In the genomic region with DNA sequence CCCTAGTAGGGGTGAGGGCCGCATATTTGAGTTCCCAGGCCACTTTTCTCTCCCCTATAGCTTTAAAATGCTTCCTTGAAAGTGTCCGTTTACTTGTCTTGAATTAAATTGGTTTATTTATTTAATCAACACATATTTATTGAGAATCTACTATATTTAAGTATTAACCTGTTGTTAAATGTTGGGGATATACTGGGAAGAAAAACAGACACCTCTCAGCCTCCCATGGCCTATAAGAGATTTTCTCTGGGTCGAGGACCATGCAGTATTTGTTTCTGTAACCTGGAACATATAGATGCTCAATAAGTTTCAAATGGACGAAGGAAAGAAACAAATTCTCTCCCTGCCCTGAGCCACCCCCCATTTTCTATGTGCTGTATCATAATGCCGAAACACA, we compare ENCODE assay signal across 9 cellular contexts.
DNase-seq lines count a peak whose midpoint lies in the region; ATAC-seq and TF ChIP-seq lines count a peak whose summit lies in the region.
"Had no signal": no experiment of that assay in that cellular context is flagged by ENCODE, and none has a peak within 500 bp of the region (broad histone marks: within the 10 kb centered on the region; RNA-seq: fewer than 3 reads in every experiment).

No MANE protein-coding gene starts in this region.

- no peak for DNase-seq in SK-N-SH
- no peak for DNase-seq in activated T-helper 1 cell treated with anti-CD3 and anti-CD28 coated beads, Interleukin-12 subunit alpha, Interleukin-12 subunit beta, Interleukin-2, Interleukin-4 antibody, amounts not matched to agents 30 ng/mL and 10 ng/mL and 1 ng/mL, durations not matched to agents 14 hours and 24 hours and 36 hours (ENCODE audit: low spot score)
- DNase-seq in stimulated activated naive CD8-positive, alpha-beta T cell treated with anti-CD3 and anti-CD28 coated beads, Interleukin-15, amount 100 ng/mL, for 72 hours = no peak
- DNase-seq in hepatic stellate cell (ENCODE audit: low spot score) = no peak
- DNase-seq in stimulated activated CD4-positive, alpha-beta T cell treated with anti-CD3 and anti-CD28 coated beads, Interleukin-4, amount 100 ng/mL, for 4 hours = no peak

- no peak for TF ChIP-seq CTCF in SK-N-SH (IDR thresholded peaks at IDR 0.05)

- H3K27me3 Mint-ChIP-seq in activated T-helper 1 cell treated with anti-CD3 and anti-CD28 coated beads, Interleukin-12 subunit alpha, Interleukin-12 subunit beta, Interleukin-2, Interleukin-4 antibody, amounts not matched to agents 30 ng/mL and 10 ng/mL and 1 ng/mL, durations not matched to agents 14 hours and 24 hours and 36 hours (ENCODE audit: insufficient read depth) = no peaks in the 10 kb centered on the region
- no peaks in the 10 kb centered on the region for H3K27me3 Mint-ChIP-seq in stimulated activated naive CD8-positive, alpha-beta T cell treated with anti-CD3 and anti-CD28 coated beads, Interleukin-15, amount 100 ng/mL, for 72 hours

- H3K4me2 ChIP-seq in SK-N-SH = peak overlapping the region; percentile 99; the same call in 1 of the 2 replicates

- no peak for TF ChIP-seq EP300 in SK-N-SH (IDR thresholded peaks at IDR 0.05; ENCODE audit: borderline replicate concordance in 1 of 2, low read depth in 1 of 2, low read length in 1 of 2)

- intact Hi-C loops in activated T-helper 1 cell treated with anti-CD3 and anti-CD28 coated beads, Interleukin-12 subunit alpha, Interleukin-12 subunit beta, Interleukin-2, Interleukin-4 antibody, amounts not matched to agents 30 ng/mL and 10 ng/mL and 1 ng/mL, durations not matched to agents 14 hours and 24 hours and 36 hours (cut with micrococcal nuclease) = loop anchor here (1.0 to 5.0 kb wide), 5 partner anchors 15 to 375 kb away; a partner anchor contains a TSS

- ATAC-seq in SK-N-SH treated with all-trans-retinoic acid at 6 μM for 48 hours (no peak), HG03159 (IDR thresholded peaks at IDR 0.05; ENCODE audit: unreplicated experiment) (no peak)
- no peak for ATAC-seq in stimulated activated naive CD8-positive, alpha-beta T cell treated with anti-CD3 and anti-CD28 coated beads, Interleukin-15, amount 100 ng/mL, for 72 hours

- CTCF ChIA-PET in SK-N-SH (lab: Yijun Ruan, JAX) = interaction anchor here (1.1 to 1.6 kb wide), 3 partner anchors 15 to 140 kb away, joined by 3 read pairs; no protein-coding TSS in a partner anchor

- 93% methylated on average over 5 of the region's 5 CpGs for WGBS in SK-N-SH (ENCODE audit: low lambda C conversion rate)

- H3K4me3 ChIP-seq in SK-N-SH (ENCODE audit: low read depth in 2 of 2, low read length in 1 of 2) = peak overlapping the region in 1 of 2 experiments; percentile 68; a peak in 1 of 4 replicates
- H3K4me3 ChIP-seq in iPS-20b (ENCODE audit: low read length) = peak overlapping the region; percentile 84; the same call in 1 of the 2 replicates

- H3K9ac ChIP-seq in SK-N-SH = no peak overlapping the region
- H3K9ac ChIP-seq in iPS-20b (ENCODE audit: low read depth, low read length) = peak overlapping the region; percentile 93

- no peaks in the 10 kb centered on the region for H3K79me2 ChIP-seq in SK-N-SH (ENCODE audit: insufficient read depth)

- H3K36me3 ChIP-seq in SK-N-SH (replicated peaks in 1 of 2; ENCODE audit: control insufficient read depth in 1 of 2, insufficient read depth in 2 of 2, low read length in 1 of 2) (no peaks in the 10 kb centered on the region), iPS-20b (ENCODE audit: insufficient read depth, low read depth, low read length) (no peaks in the 10 kb centered on the region)

- H3K4me1 ChIP-seq in SK-N-SH (ENCODE audit: control insufficient read depth in 1 of 2, insufficient read depth in 2 of 2, low read depth in 1 of 2, low read length in 1 of 2) = peaks cover 0 to 9% of the 10 kb centered on the region in 2 experiments; a peak in 1 of 4 replicates
- peaks cover 3% of the 10 kb centered on the region; the same call in 1 of the 2 replicates for H3K4me1 ChIP-seq in iPS-20b (ENCODE audit: insufficient read depth, low read length)

- peaks cover 53% of the 10 kb centered on the region for H3K4me1 Mint-ChIP-seq in activated T-helper 1 cell treated with anti-CD3 and anti-CD28 coated beads, Interleukin-12 subunit alpha, Interleukin-12 subunit beta, Interleukin-2, Interleukin-4 antibody, amounts not matched to agents 30 ng/mL and 10 ng/mL and 1 ng/mL, durations not matched to agents 14 hours and 24 hours and 36 hours (ENCODE audit: low read depth)
- peaks cover 29% of the 10 kb centered on the region for H3K4me1 Mint-ChIP-seq in stimulated activated naive CD8-positive, alpha-beta T cell treated with anti-CD3 and anti-CD28 coated beads, Interleukin-15, amount 100 ng/mL, for 72 hours

- H3K27ac Mint-ChIP-seq in activated T-helper 1 cell treated with anti-CD3 and anti-CD28 coated beads, Interleukin-12 subunit alpha, Interleukin-12 subunit beta, Interleukin-2, Interleukin-4 antibody, amounts not matched to agents 30 ng/mL and 10 ng/mL and 1 ng/mL, durations not matched to agents 14 hours and 24 hours and 36 hours = peak overlapping the region; percentile 98
- peak overlapping the region; percentile 99 to 100 for H3K27ac Mint-ChIP-seq in stimulated activated naive CD8-positive, alpha-beta T cell treated with anti-CD3 and anti-CD28 coated beads, Interleukin-15, amount 100 ng/mL, for 72 hours

- H3K4me3 Mint-ChIP-seq in activated T-helper 1 cell treated with anti-CD3 and anti-CD28 coated beads, Interleukin-12 subunit alpha, Interleukin-12 subunit beta, Interleukin-2, Interleukin-4 antibody, amounts not matched to agents 30 ng/mL and 10 ng/mL and 1 ng/mL, durations not matched to agents 14 hours and 24 hours and 36 hours = peak overlapping the region; percentile 90
- peak overlapping the region; percentile 94 to 95 for H3K4me3 Mint-ChIP-seq in stimulated activated naive CD8-positive, alpha-beta T cell treated with anti-CD3 and anti-CD28 coated beads, Interleukin-15, amount 100 ng/mL, for 72 hours

- no peaks in the 10 kb centered on the region for H3K9me2 ChIP-seq in SK-N-SH

- peak overlapping the region; percentile 92 for H2AFZ ChIP-seq in SK-N-SH (ENCODE audit: low read depth)

- H4K20me1 ChIP-seq in SK-N-SH (ENCODE audit: insufficient read depth) = no peaks in the 10 kb centered on the region

- H3K9me3 ChIP-seq in SK-N-SH (no peaks in the 10 kb centered on the region), iPS-20b (ENCODE audit: insufficient read depth, low read depth, low read length) (no peaks in the 10 kb centered on the region)

- no peaks in the 10 kb centered on the region for H3K36me3 Mint-ChIP-seq in activated T-helper 1 cell treated with anti-CD3 and anti-CD28 coated beads, Interleukin-12 subunit alpha, Interleukin-12 subunit beta, Interleukin-2, Interleukin-4 antibody, amounts not matched to agents 30 ng/mL and 10 ng/mL and 1 ng/mL, durations not matched to agents 14 hours and 24 hours and 36 hours (ENCODE audit: low read depth)

- no peak for TF ChIP-seq RAD21 in SK-N-SH (IDR thresholded peaks at IDR 0.05; ENCODE audit: low read length)

- H3K9me3 Mint-ChIP-seq in activated T-helper 1 cell treated with anti-CD3 and anti-CD28 coated beads, Interleukin-12 subunit alpha, Interleukin-12 subunit beta, Interleukin-2, Interleukin-4 antibody, amounts not matched to agents 30 ng/mL and 10 ng/mL and 1 ng/mL, durations not matched to agents 14 hours and 24 hours and 36 hours = no peaks in the 10 kb centered on the region
- peaks cover 0 to 5% of the 10 kb centered on the region in 2 donors for H3K9me3 Mint-ChIP-seq in stimulated activated naive CD8-positive, alpha-beta T cell treated with anti-CD3 and anti-CD28 coated beads, Interleukin-15, amount 100 ng/mL, for 72 hours

- POLR2A ChIA-PET in SK-N-SH (lab: Yijun Ruan, JAX) = interaction anchor here (0.7 kb wide), 1 partner anchor 44 kb away, joined by 4 read pairs; no protein-coding TSS in a partner anchor

- H3F3A ChIP-seq in SK-N-SH (replicated peaks; ENCODE audit: insufficient read depth) = no peaks in the 10 kb centered on the region

- no peak overlapping the region; a peak in 1 of 4 replicates for H3K27ac ChIP-seq in SK-N-SH (ENCODE audit: low read depth in 2 of 2, low read length in 1 of 2)
- peak overlapping the region; percentile 10 for H3K27ac ChIP-seq in iPS-20b (ENCODE audit: low read length)
- H3K27ac ChIP-seq: SK-N-MC had no signal

- H3K27me3 ChIP-seq in SK-N-SH (ENCODE audit: insufficient read depth) (no peaks in the 10 kb centered on the region), iPS-20b (ENCODE audit: insufficient read depth, low read length) (peaks cover 12% of the 10 kb centered on the region; the same call in 1 of the 2 replicates)

TF ChIP-seq in SK-N-SH, 30 proteins besides CTCF, POLR2A, EP300 and RAD21 (continues in another document):
- TF ChIP-seq FOXM1 (IDR thresholded peaks at IDR 0.05; ENCODE audit: low read depth) (no peak), RFX5 (IDR thresholded peaks at IDR 0.05; ENCODE audit: low read length) (no peak), MXI1 (IDR thresholded peaks at IDR 0.05; ENCODE audit: low read depth, low read length) (no peak), NRF1 (IDR thresholded peaks at IDR 0.05; ENCODE audit: low read depth, low read length) (no peak), FOSL2 (IDR thresholded peaks at IDR 0.05; ENCODE audit: borderline replicate concordance, low read depth) (no peak), SMC3 (IDR thresholded peaks at IDR 0.05; ENCODE audit: low read depth, low read length) (no peak), GABPA (IDR thresholded peaks at IDR 0.05; ENCODE audit: low read depth) (no peak), SIN3A (IDR thresholded peaks at IDR 0.05; ENCODE audit: borderline replicate concordance, low read depth, low read length) (no peak), MEF2A (IDR thresholded peaks at IDR 0.05; ENCODE audit: borderline replicate concordance, low read depth) (no peak), TEAD4 (IDR thresholded peaks at IDR 0.05; ENCODE audit: borderline replicate concordance, insufficient read depth) (no peak)

TF ChIP-seq in SK-N-SH treated with all-trans-retinoic acid at 6 μM for 48 hours, 23 proteins besides CTCF, POLR2A, EP300 and RAD21 (continues in another document):
- TF ChIP-seq RARB (CRISPR knock-in tag; IDR thresholded peaks at IDR 0.05) (no peak), ZFP3 (CRISPR knock-in tag; IDR thresholded peaks at IDR 0.05) (no peak), SNAI2 (CRISPR knock-in tag; IDR thresholded peaks at IDR 0.05) (no peak)
- TF ChIP-seq, protein P1, sequence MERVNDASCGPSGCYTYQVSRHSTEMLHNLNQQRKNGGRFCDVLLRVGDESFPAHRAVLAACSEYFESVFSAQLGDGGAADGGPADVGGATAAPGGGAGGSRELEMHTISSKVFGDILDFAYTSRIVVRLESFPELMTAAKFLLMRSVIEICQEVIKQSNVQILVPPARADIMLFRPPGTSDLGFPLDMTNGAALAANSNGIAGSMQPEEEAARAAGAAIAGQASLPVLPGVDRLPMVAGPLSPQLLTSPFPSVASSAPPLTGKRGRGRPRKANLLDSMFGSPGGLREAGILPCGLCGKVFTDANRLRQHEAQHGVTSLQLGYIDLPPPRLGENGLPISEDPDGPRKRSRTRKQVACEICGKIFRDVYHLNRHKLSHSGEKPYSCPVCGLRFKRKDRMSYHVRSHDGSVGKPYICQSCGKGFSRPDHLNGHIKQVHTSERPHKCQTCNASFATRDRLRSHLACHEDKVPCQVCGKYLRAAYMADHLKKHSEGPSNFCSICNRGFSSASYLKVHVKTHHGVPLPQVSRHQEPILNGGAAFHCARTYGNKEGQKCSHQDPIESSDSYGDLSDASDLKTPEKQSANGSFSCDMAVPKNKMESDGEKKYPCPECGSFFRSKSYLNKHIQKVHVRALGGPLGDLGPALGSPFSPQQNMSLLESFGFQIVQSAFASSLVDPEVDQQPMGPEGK (CRISPR knock-in tag; IDR thresholded peaks at IDR 0.05; ENCODE audit: borderline replicate concordance) = no peak
